In the genomic region with DNA sequence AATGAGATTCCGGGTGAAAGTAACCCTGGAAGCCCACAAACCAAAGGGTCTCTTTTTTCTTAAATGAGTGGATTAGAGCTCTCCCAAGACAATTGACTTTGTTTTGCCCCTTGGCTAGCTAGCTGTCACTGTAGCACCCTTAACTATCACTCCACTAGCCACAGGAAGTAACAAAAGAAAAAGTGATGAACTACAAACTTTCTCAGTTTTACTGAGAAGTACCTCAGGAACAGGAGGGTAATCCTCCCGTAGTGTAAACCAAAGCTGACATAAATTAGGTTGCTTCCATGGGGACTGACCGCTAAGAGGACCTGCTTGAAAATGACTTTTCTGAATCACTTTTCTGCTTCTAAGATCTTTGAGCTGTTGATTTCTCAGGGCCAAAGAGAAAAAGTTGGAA, we compare ENCODE assay signal across 29 cellular contexts.
"Had no signal": no experiment of that assay in that cellular context is flagged by ENCODE, and none has a peak within 500 bp of the region (broad histone marks: within the 10 kb centered on the region; RNA-seq: fewer than 3 reads in every experiment).

No MANE protein-coding gene starts in this region.

- H2AFZ ChIP-seq: parathyroid adenoma had no signal

- H3K9me3 Mint-ChIP-seq: natural killer cell; nephron; neural crest cell; stimulated activated effector memory CD8-positive, alpha-beta T cell treated with anti-CD3 and anti-CD28 coated beads, Interleukin-12 subunit alpha, Interleukin-12 subunit beta, amount 100 ng/mL, for 72 hours; stimulated activated naive B cell treated with anti-CD40 and anti-IgM and Interleukin-4, amounts not matched to agents 10 μg/mL and 1 μg/mL and 100 μg/mL, for 72 hours; stimulated activated naive CD8-positive, alpha-beta T cell treated with anti-CD3 and anti-CD28 coated beads, Interleukin-15, Interleukin-2, amounts not matched to agents 100 ng/mL and 50 ng/mL, for 24 hours had no signal

- H3K27me3 Mint-ChIP-seq: stimulated activated naive B cell treated with anti-CD40 and anti-IgM and Interleukin-4, amounts not matched to agents 10 μg/mL and 1 μg/mL and 100 μg/mL, for 72 hours; stimulated activated naive CD8-positive, alpha-beta T cell treated with anti-CD3 and anti-CD28 coated beads, Interleukin-15, Interleukin-2, amounts not matched to agents 100 ng/mL and 50 ng/mL, for 24 hours had no signal

- DNase-seq: natural killer cell; occipital lobe; ovary; posterior cingulate gyrus; psoas muscle; right cardiac atrium; right lobe of liver; sigmoid colon; small intestine; stimulated activated CD4-positive, alpha-beta T cell treated with anti-CD3 and anti-CD28 coated beads, Interleukin-15, amount 100 ng/mL, for 24 hours; stimulated activated CD4-positive, alpha-beta T cell treated with anti-CD3 and anti-CD28 coated beads, Interleukin-2, amount 100 ng/mL, for 24 hours; stimulated activated CD4-positive, alpha-beta T cell treated with anti-CD3 and anti-CD28 coated beads, Interleukin-2, amount 100 ng/mL, for 48 hours; stimulated activated CD4-positive, alpha-beta T cell treated with anti-CD3 and anti-CD28 coated beads, Interleukin-4, amount 100 ng/mL, for 24 hours; stimulated activated naive B cell treated with anti-CD40 and anti-IgM and Interleukin-4, amounts not matched to agents 10 μg/mL and 1 μg/mL and 100 μg/mL, for 72 hours; stimulated activated naive CD4-positive, alpha-beta T cell treated with Interleukin-2 at 50 U/mL for 16 hours; stomach; thyroid gland; trophoblast cell; upper lobe of left lung had no signal

- H3K27ac Mint-ChIP-seq: natural killer cell; nephron; progenitor cell of endocrine pancreas; stimulated activated effector memory CD8-positive, alpha-beta T cell treated with anti-CD3 and anti-CD28 coated beads, Interleukin-12 subunit alpha, Interleukin-12 subunit beta, amount 100 ng/mL, for 72 hours; stimulated activated naive B cell treated with anti-CD40 and anti-IgM and Interleukin-4, amounts not matched to agents 10 μg/mL and 1 μg/mL and 100 μg/mL, for 72 hours; stimulated activated naive CD8-positive, alpha-beta T cell treated with anti-CD3 and anti-CD28 coated beads, Interleukin-15, Interleukin-2, amounts not matched to agents 100 ng/mL and 50 ng/mL, for 24 hours had no signal

- H3K36me3 Mint-ChIP-seq: natural killer cell; stimulated activated effector memory CD8-positive, alpha-beta T cell treated with anti-CD3 and anti-CD28 coated beads, Interleukin-12 subunit alpha, Interleukin-12 subunit beta, amount 100 ng/mL, for 72 hours; stimulated activated naive B cell treated with anti-CD40 and anti-IgM and Interleukin-4, amounts not matched to agents 10 μg/mL and 1 μg/mL and 100 μg/mL, for 72 hours had no signal

- H3K4me1 ChIP-seq: parathyroid adenoma, psoas muscle, right lobe of liver, sigmoid colon, stomach, thyroid gland, tibial nerve, upper lobe of left lung, vagina had no signal

- H3K27ac ChIP-seq: ovary, parathyroid adenoma, psoas muscle, right lobe of liver, sigmoid colon, stomach, thoracic aorta, thyroid gland, tibial nerve, upper lobe of left lung, vagina had no signal

- H3K4me3 ChIP-seq: ovary, psoas muscle, right lobe of liver, sigmoid colon, stomach, thoracic aorta, thyroid gland, tibial nerve, upper lobe of left lung, vagina had no signal

- H3K9me3 ChIP-seq: ovary, psoas muscle, right lobe of liver, sigmoid colon, stomach, thoracic aorta, thyroid gland, tibial nerve, upper lobe of left lung, vagina had no signal

- ATAC-seq: psoas muscle; right cardiac atrium; right lobe of liver; stimulated activated effector memory CD8-positive, alpha-beta T cell treated with anti-CD3 and anti-CD28 coated beads, Interleukin-12 subunit alpha, Interleukin-12 subunit beta, amount 100 ng/mL, for 72 hours; stimulated activated naive B cell treated with anti-CD40 and anti-IgM and Interleukin-4, amounts not matched to agents 10 μg/mL and 1 μg/mL and 100 μg/mL, for 72 hours had no signal

- H3K4me3 Mint-ChIP-seq: natural killer cell; nephron; neural crest cell; stimulated activated effector memory CD8-positive, alpha-beta T cell treated with anti-CD3 and anti-CD28 coated beads, Interleukin-12 subunit alpha, Interleukin-12 subunit beta, amount 100 ng/mL, for 72 hours; stimulated activated naive B cell treated with anti-CD40 and anti-IgM and Interleukin-4, amounts not matched to agents 10 μg/mL and 1 μg/mL and 100 μg/mL, for 72 hours; stimulated activated naive CD8-positive, alpha-beta T cell treated with anti-CD3 and anti-CD28 coated beads, Interleukin-15, Interleukin-2, amounts not matched to agents 100 ng/mL and 50 ng/mL, for 24 hours had no signal

- H3K9ac ChIP-seq: parathyroid adenoma had no signal

- H3K79me2 ChIP-seq: parathyroid adenoma had no signal

- FAIRE-seq: small intestine, urothelium cell line had no signal

- H3K4me1 Mint-ChIP-seq: natural killer cell; nephron; stimulated activated effector memory CD8-positive, alpha-beta T cell treated with anti-CD3 and anti-CD28 coated beads, Interleukin-12 subunit alpha, Interleukin-12 subunit beta, amount 100 ng/mL, for 72 hours; stimulated activated naive B cell treated with anti-CD40 and anti-IgM and Interleukin-4, amounts not matched to agents 10 μg/mL and 1 μg/mL and 100 μg/mL, for 72 hours had no signal

- H3K27me3 ChIP-seq: ovary, right lobe of liver, sigmoid colon, stomach, thyroid gland, tibial nerve, upper lobe of left lung, vagina had no signal

- H3K36me3 ChIP-seq: ovary, right lobe of liver, sigmoid colon, stomach, thoracic aorta, thyroid gland, tibial nerve, upper lobe of left lung, vagina had no signal
